10 cellular contexts compared by ENCODE assay signal in the genomic region with DNA sequence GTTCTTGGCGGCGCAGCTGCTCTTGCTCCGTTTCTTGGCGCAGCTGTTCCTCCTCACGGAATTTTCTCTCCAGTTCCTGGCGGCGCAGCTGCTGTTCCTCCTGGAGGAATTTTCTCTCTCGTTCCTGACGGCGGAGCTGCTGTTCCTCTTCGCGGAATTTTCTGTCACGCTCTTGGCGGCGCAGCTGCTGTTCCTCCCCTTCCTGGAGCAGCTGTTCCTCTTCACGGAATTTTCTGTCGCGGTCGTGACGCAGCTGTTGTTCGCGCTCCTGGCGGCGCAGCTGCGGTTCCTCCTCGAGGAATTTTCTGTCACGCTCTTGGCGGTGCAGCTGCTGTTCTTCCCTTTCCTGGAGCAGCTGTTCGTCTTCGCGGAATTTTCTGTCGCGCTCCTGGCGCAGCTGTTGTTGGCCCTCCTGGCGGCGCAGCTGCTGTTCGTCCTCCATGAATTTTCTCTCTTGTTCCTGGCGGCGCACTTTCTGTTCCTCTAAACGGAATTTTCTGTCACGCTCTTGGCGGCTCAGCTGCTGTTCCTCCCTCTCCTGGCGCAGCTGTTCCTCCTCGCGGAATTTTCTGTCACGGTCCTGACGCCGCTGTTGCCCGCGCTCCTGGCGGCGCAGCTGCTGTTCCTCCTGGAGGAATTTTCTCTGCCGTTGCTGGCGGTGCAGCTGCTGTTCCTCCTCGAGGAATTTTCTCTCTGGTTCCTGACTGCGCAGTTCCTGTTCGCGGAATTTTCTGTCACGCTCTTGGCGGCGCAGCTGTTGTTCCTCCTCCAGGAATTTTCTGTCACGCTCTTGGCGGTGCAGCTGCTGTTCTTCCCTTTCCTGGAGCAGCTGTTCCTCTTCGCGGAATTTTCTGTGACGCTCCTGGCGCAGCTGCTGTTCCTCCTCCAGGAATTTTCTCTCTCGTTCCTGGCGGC. TPM values are rescaled to one million over a fixed set of nuclear protein-coding genes. Genes with fewer than 3 reads are reported as not detected.
DNase-seq lines count a peak whose midpoint lies in the region; ATAC-seq and TF ChIP-seq lines count a peak whose summit lies in the region.
"Had no signal": no experiment of that assay in that cellular context is flagged by ENCODE, and none has a peak within 500 bp of the region (broad histone marks: within the 10 kb centered on the region; RNA-seq: fewer than 3 reads in every experiment).

No MANE protein-coding gene starts in this region.

- TF ChIP-seq CTCF in Caco-2 (IDR thresholded peaks at IDR 0.05; ENCODE audit: insufficient read depth in 1 of 2, low read depth in 1 of 2, low read length in 1 of 2, severe bottlenecking in 1 of 2, unreplicated experiment in 1 of 2) (peak in 1 of 2 experiments; percentile 0), epithelial cell of esophagus (IDR thresholded peaks at IDR 0.05; ENCODE audit: insufficient read depth, low read depth, low read length, missing control alignments) (no peak), GM10266 (IDR thresholded peaks at IDR 0.05; ENCODE audit: control insufficient read depth, insufficient read depth, low read depth, missing control alignments) (no peak)

- POLR2A ChIA-PET in Caco-2 (lab: Charles Lee) = interaction anchor here (0.7 kb wide), 3 partner anchors 9 to 393 kb away, joined by 3 to 8 read pairs (median 3); no protein-coding TSS in a partner anchor

- no peak overlapping the region for H3K27ac ChIP-seq in muscle layer of duodenum (ENCODE audit: low read length)

- H3K36me3 Mint-ChIP-seq in Caco-2 (ENCODE audit: insufficient read depth, unreplicated experiment) = peaks cover 10% of the 10 kb centered on the region

- no peak overlapping the region for H3K27ac Mint-ChIP-seq in Caco-2 (ENCODE audit: unreplicated experiment)

- no peak for ATAC-seq in HG03565 (IDR thresholded peaks at IDR 0.05; ENCODE audit: unreplicated experiment)

- H3K9me3 ChIP-seq in Caco-2 (no peaks in the 10 kb centered on the region), MG63 (peaks cover 6% of the 10 kb centered on the region), muscle layer of duodenum (ENCODE audit: control insufficient read depth in 1 of 2, low read length in 2 of 2) (peaks cover 5 to 10% of the 10 kb centered on the region in 2 donors)

- peaks cover 10% of the 10 kb centered on the region for H3K4me1 Mint-ChIP-seq in Caco-2 (ENCODE audit: low read depth, unreplicated experiment)

- H3K36me3 ChIP-seq in Caco-2 (ENCODE audit: control insufficient read depth, insufficient read depth, low read length) (no peaks in the 10 kb centered on the region), MG63 (no peaks in the 10 kb centered on the region), muscle layer of duodenum (ENCODE audit: control insufficient read depth in 1 of 2, insufficient read depth in 2 of 2, low read length in 2 of 2) (no peaks in the 10 kb centered on the region)

- H3K4me3 Mint-ChIP-seq in Caco-2 (ENCODE audit: unreplicated experiment) = no peak overlapping the region

- H3K4me3 ChIP-seq in Caco-2 (ENCODE audit: low read depth, low read length) (peak overlapping the region; percentile 42), MG63 (peak overlapping the region; percentile 19; the same call in 1 of the 2 replicates), epithelial cell of esophagus (ENCODE audit: low read length) (peak overlapping the region; percentile 58), muscle layer of duodenum (ENCODE audit: low read depth in 1 of 2, low read length in 2 of 2) (peak overlapping the region; percentile 26 to 76)

- BruUV-seq in Caco-2 (replicated peaks; lab: Mats Ljungman, UMichigan) = no TSS peak

- H3K27me3 Mint-ChIP-seq in Caco-2 (ENCODE audit: insufficient read depth, unreplicated experiment) = peaks cover 9% of the 10 kb centered on the region

- intact Hi-C loops in Caco-2 (cut with micrococcal nuclease; ENCODE audit: unreplicated experiment) = loop anchor here (1.0 kb wide), 1 partner anchor 56 kb away; no protein-coding TSS in a partner anchor

- CTCF ChIA-PET in Caco-2 (lab: Charles Lee) = interaction anchor here (0.7 to 1.3 kb wide), 6 partner anchors 9 to 211 kb away, joined by 3 to 6 read pairs (median 4); no protein-coding TSS in a partner anchor

- H3K4me1 ChIP-seq in Caco-2 (peaks cover 4% of the 10 kb centered on the region), muscle layer of duodenum (ENCODE audit: control insufficient read depth in 1 of 2, insufficient read depth in 2 of 2, low read length in 2 of 2) (peaks cover 3 to 43% of the 10 kb centered on the region in 2 donors)

- no peaks in the 10 kb centered on the region for H3K9me3 Mint-ChIP-seq in Caco-2 (ENCODE audit: unreplicated experiment)

- DNase-seq in Caco-2 (peak; percentile 63 to 73), MG63 (peak; percentile 40), epithelial cell of esophagus (ENCODE audit: low read depth) (peak; percentile 69), putamen (ENCODE audit: low spot score) (no peak), GM10266 (ENCODE audit: extremely low spot score) (no peak)
- no peak for DNase-seq in activated CD4-positive, CD25-positive, alpha-beta regulatory T cell (lab: John Stamatoyannopoulos, UW)
- DNase-seq: activated CD8-positive, alpha-beta memory T cell treated with anti-CD3 and anti-CD28 coated beads, Interleukin-2, amount 50 U/mL, for 4 hours had no signal

- H3K27me3 ChIP-seq in Caco-2 (replicated peaks; ENCODE audit: control insufficient read depth, insufficient read depth, low read length) (peaks cover 8% of the 10 kb centered on the region), MG63 (peaks cover 36% of the 10 kb centered on the region), muscle layer of duodenum (ENCODE audit: low read depth, low read length) (peaks cover 62% of the 10 kb centered on the region)

RNA-seq across cellular contexts. Expression of gene TCHH, which starts 7.0 kb away (rescaled TPM):
- 0.39 and 0.54 TPM in 2 replicates for total RNA-seq in Caco-2 (2022)
- 0.10 TPM in 1 of 2 replicates, not detected in the other for total RNA-seq in MG63 (2014; rRNA removed; shearing (Covaris generic); ENCODE audit: low replicate concordance)

RNA-seq across cellular contexts. Expression of gene TCHHL1, which starts 19.4 kb away (rescaled TPM):
- total RNA-seq in Caco-2 (2022) = not detected in 2 replicates
- total RNA-seq in MG63 (2014; rRNA removed; shearing (Covaris generic); ENCODE audit: low replicate concordance) = not detected in 2 replicates
- total RNA-seq: NCI-H460 had no signal

RNA-seq across cellular contexts. Expression of gene RPTN, which starts 50.8 kb away (rescaled TPM):
- total RNA-seq in Caco-2 (2022) = not detected in 2 replicates
- not detected in 2 replicates for total RNA-seq in MG63 (2014; rRNA removed; shearing (Covaris generic); ENCODE audit: low replicate concordance)
- total RNA-seq: NCI-H460 had no signal

Comparison
In these comparisons a context has a peak if more than half of its experiments do, and no peak if none do; other contexts are left out.
1. DNase-seq: peak in Caco-2 (2 of 2), MG63 (single experiment) and epithelial cell of esophagus (single experiment); none in putamen (single experiment), GM10266 (single experiment) and activated CD4-positive, CD25-positive, alpha-beta regulatory T cell (0 of 4).
2. Peak in every context shown above with its lines, with median percentiles within 50 percentile points of each other: H3K4me3 ChIP-seq.